ENCODE assay signal across 8 cellular contexts in genomic region chrX:130268500-130269170, GRCh38. TPM values are rescaled to one million over a fixed set of nuclear protein-coding genes. Genes with fewer than 3 reads are reported as not detected.
DNase-seq lines count a peak whose midpoint lies in the region; ATAC-seq and TF ChIP-seq lines count a peak whose summit lies in the region.

Gene ZNF280C, minus strand, starts transcription at chrX:130268899. Its CDS starts 8,450 bp downstream, at chrX:130260449.

- H3K36me3 ChIP-seq in cardiac muscle cell, result no peaks in the 10 kb centered on the region
- no peaks in the 10 kb centered on the region for H3K36me3 ChIP-seq in parathyroid adenoma (ENCODE audit: control insufficient read depth, insufficient read depth, low read length)
- no peaks in the 10 kb centered on the region for H3K36me3 ChIP-seq in transverse colon

- H3K9me3 Mint-ChIP-seq in activated naive CD8-positive, alpha-beta T cell treated with anti-CD3 and anti-CD28 coated beads, Interleukin-2, amount 10 ng/mL, durations not matched to agents 7 days and 5 days, result peaks cover 2% of the 10 kb centered on the region

- peaks cover 9% of the 10 kb centered on the region for H3K4me1 Mint-ChIP-seq in activated naive CD8-positive, alpha-beta T cell treated with anti-CD3 and anti-CD28 coated beads, Interleukin-2, amount 10 ng/mL, durations not matched to agents 7 days and 5 days

- H3K27me3 Mint-ChIP-seq in activated naive CD8-positive, alpha-beta T cell treated with anti-CD3 and anti-CD28 coated beads, Interleukin-2, amount 10 ng/mL, durations not matched to agents 7 days and 5 days, result no peaks in the 10 kb centered on the region

- peak within 1 kb of the TSS; percentile 79 for H3K4me2 ChIP-seq in parathyroid adenoma (ENCODE audit: low read length)

- no peak for TF ChIP-seq EP300 in transverse colon (IDR thresholded peaks at IDR 0.05; ENCODE audit: low read depth)

- H2AFZ ChIP-seq in parathyroid adenoma, result peak within 1 kb of the TSS; percentile 97

- peak; percentile 37 for TF ChIP-seq CTCF in GM12873 (IDR thresholded peaks at IDR 0.05; ENCODE audit: insufficient read depth, low read depth, low read length, missing control alignments)
- peak; percentile 30 for TF ChIP-seq CTCF in cardiac muscle cell (IDR thresholded peaks at IDR 0.05; ENCODE audit: low read depth, low read length)
- TF ChIP-seq CTCF in parathyroid adenoma (IDR thresholded peaks at IDR 0.05), result peak; percentile 15
- TF ChIP-seq CTCF in transverse colon (IDR thresholded peaks at IDR 0.05), result peak in 1 of 5 experiments; percentile 7

- H3K4me1 ChIP-seq in cardiac muscle cell (ENCODE audit: low read depth) (no peaks in the 10 kb centered on the region), parathyroid adenoma (no peaks in the 10 kb centered on the region), transverse colon (peaks cover 0 to 9% (median 3%) of the 10 kb centered on the region in 4 donors)

- H3K27ac ChIP-seq in cardiac muscle cell (peak within 1 kb of the TSS; percentile 83), parathyroid adenoma (peak within 1 kb of the TSS; percentile 86), transverse colon (peak within 1 kb of the TSS; percentile 76 to 90 (median 85))

- POLR2A ChIA-PET in activated naive CD8-positive, alpha-beta T cell treated with anti-CD3 and anti-CD28 coated beads, Interleukin-2, amount 10 ng/mL, durations not matched to agents 7 days and 5 days (lab: Charles Lee), result interaction anchor here (1.0 kb wide), 1 partner anchor 71 kb away, joined by 4 read pairs; the partner anchor contains the start of gene SLC25A14

- peak; percentile 85 for DNase-seq in NCI-H1105 (lab: John Stamatoyannopoulos, UW)
- peak; percentile 78 for DNase-seq in SKM-1 (lab: John Stamatoyannopoulos, UW; ENCODE audit: unreplicated experiment)
- peak; percentile 85 for DNase-seq in activated naive CD8-positive, alpha-beta T cell treated with anti-CD3 and anti-CD28 coated beads, Interleukin-2, amount 10 ng/mL, durations not matched to agents 7 days and 5 days
- peak; percentile 83 to 95 for DNase-seq in cardiac muscle cell (ENCODE audit: low read depth in 1 of 2, low spot score in 1 of 2)
- DNase-seq in transverse colon, result peak; percentile 92

- no peaks in the 10 kb centered on the region for H3K9me3 ChIP-seq in cardiac muscle cell (ENCODE audit: low read depth)
- H3K9me3 ChIP-seq in parathyroid adenoma (ENCODE audit: control insufficient read depth, low read length), result no peaks in the 10 kb centered on the region
- H3K9me3 ChIP-seq in transverse colon, result no peaks in the 10 kb centered on the region

- ATAC-seq in HG02678 (IDR thresholded peaks at IDR 0.05; ENCODE audit: unreplicated experiment), result peak; percentile 94
- peak; percentile 97 for ATAC-seq in activated naive CD8-positive, alpha-beta T cell treated with anti-CD3 and anti-CD28 coated beads, Interleukin-2, amount 10 ng/mL, durations not matched to agents 7 days and 5 days (ENCODE audit: low read depth)

- peak within 1 kb of the TSS; percentile 89 for H3K4me3 Mint-ChIP-seq in activated naive CD8-positive, alpha-beta T cell treated with anti-CD3 and anti-CD28 coated beads, Interleukin-2, amount 10 ng/mL, durations not matched to agents 7 days and 5 days

- H3K79me2 ChIP-seq in parathyroid adenoma, result no peaks in the 10 kb centered on the region

- 32% methylated on average over 48 of the region's 55 CpGs; no CpG with 5 or more reads in 1 of the 2 donors for WGBS in transverse colon (ENCODE audit: low coverage in 1 of 2), 2 donors

- peak within 1 kb of the TSS; percentile 61 for H3K9ac ChIP-seq in parathyroid adenoma

- peak within 1 kb of the TSS; percentile 43 for H3K4me3 ChIP-seq in cardiac muscle cell
- peak within 1 kb of the TSS; percentile 82 for H3K4me3 ChIP-seq in parathyroid adenoma (ENCODE audit: low read depth, low read length)
- H3K4me3 ChIP-seq in transverse colon, result peak within 1 kb of the TSS; percentile 4 to 80 (median 60)

- H3K27me3 ChIP-seq in cardiac muscle cell, result no peaks in the 10 kb centered on the region
- H3K27me3 ChIP-seq in parathyroid adenoma (ENCODE audit: control insufficient read depth, insufficient read depth, low read length), result no peaks in the 10 kb centered on the region
- no peaks in the 10 kb centered on the region for H3K27me3 ChIP-seq in transverse colon

- peak; percentile 83 for TF ChIP-seq POLR2A in transverse colon (IDR thresholded peaks at IDR 0.05)

- H3K27ac Mint-ChIP-seq in activated naive CD8-positive, alpha-beta T cell treated with anti-CD3 and anti-CD28 coated beads, Interleukin-2, amount 10 ng/mL, durations not matched to agents 7 days and 5 days, result peak within 1 kb of the TSS; percentile 85

- intact Hi-C loops in transverse colon (cut with DNase I; ENCODE audit: low total_unique reads), result no loop called here

- no peaks in the 10 kb centered on the region for H3K36me3 Mint-ChIP-seq in activated naive CD8-positive, alpha-beta T cell treated with anti-CD3 and anti-CD28 coated beads, Interleukin-2, amount 10 ng/mL, durations not matched to agents 7 days and 5 days

- in situ Hi-C loops in transverse colon (cut with MboI; ENCODE audit: low pct_ligation_motif_present in 1 of 4, low pct_unique_long_range_greater_than_20kb in 1 of 4, low sequenced_read_pairs in 3 of 4), result no loop called here

RNA-seq across cellular contexts. Expression of gene ZNF280C, which starts in this region (rescaled TPM):
- total RNA-seq in activated naive CD8-positive, alpha-beta T cell treated with anti-CD3 and anti-CD28 coated beads, Interleukin-2, amount 10 ng/mL, durations not matched to agents 7 days and 5 days, result 1 to 10 TPM; 5.0 to 5.6 TPM
- 3.7 and 6.8 TPM in 2 replicates for total RNA-seq in cardiac muscle cell
- polyA plus RNA-seq in cardiac muscle cell, result 3.1 and 5.0 TPM in 2 replicates
- total RNA-seq in transverse colon, result 1 to 10 TPM; 2.3 to 4.2 (median 3.2) TPM

Comparison
In these comparisons a context has a peak if more than half of its experiments do, and no peak if none do; other contexts are left out.
1. Peak in every context shown above with its lines: DNase-seq, ATAC-seq, H3K4me3 ChIP-seq and H3K27ac ChIP-seq.